Comparison of ENCODE assay signal across 9 cellular contexts in genomic region chr9:86099695-86100364, GRCh38. TPM values are rescaled to one million over a fixed set of nuclear protein-coding genes. Genes with fewer than 3 reads are reported as not detected.
DNase-seq lines count a peak whose midpoint lies in the region; ATAC-seq, FAIRE-seq and TF ChIP-seq lines count a peak whose summit lies in the region.
"Had no signal": no experiment of that assay in that cellular context is flagged by ENCODE, and none has a peak within 500 bp of the region (broad histone marks: within the 10 kb centered on the region; RNA-seq: fewer than 3 reads in every experiment).

No MANE protein-coding gene starts in this region.

- BruUV-seq in HepG2 (replicated peaks; lab: Mats Ljungman, UMichigan) = no TSS peak

- POLR2A ChIA-PET in RWPE1 (lab: Yijun Ruan, JAX; ENCODE audit: low non-redundant PET) (no interaction called here), HepG2 (lab: Yijun Ruan, JAX) (no interaction called here)

- H3K4me1 Mint-ChIP-seq in CD14-positive monocyte = peaks cover 23% of the 10 kb centered on the region

- intact Hi-C loops in CD14-positive monocyte (cut with micrococcal nuclease) = no loop called here
- intact Hi-C loops in HepG2 (cut with micrococcal nuclease; ENCODE audit: unreplicated experiment) = no loop called here

- no peak for TF ChIP-seq RAD21 in HepG2 (CRISPR knock-in tag; IDR thresholded peaks at IDR 0.05)

- peak overlapping the region in 1 of 3 experiments; percentile 55; a peak in 1 of 6 replicates for H3K4me3 ChIP-seq in HepG2 (replicated peaks in 1 of 3; ENCODE audit: insufficient read depth in 1 of 3, low read depth in 2 of 3, low read length in 3 of 3)

- no peak; the same call in 1 of the 3 replicates for ATAC-seq in HepG2
- no peak for ATAC-seq in GM21737 (IDR thresholded peaks at IDR 0.05; ENCODE audit: unreplicated experiment)

- peaks cover 10 to 44% (median 35%) of the 10 kb centered on the region in 3 donors for H3K27me3 Mint-ChIP-seq in CD14-positive monocyte (ENCODE audit: low read depth in 3 of 3)

- H3K9me3 ChIP-seq in HepG2 (ENCODE audit: low read length) = no peaks in the 10 kb centered on the region

- peaks cover 8 to 11% of the 10 kb centered on the region in 2 donors for H3K36me3 Mint-ChIP-seq in CD14-positive monocyte

- no peaks in the 10 kb centered on the region for H3K79me2 ChIP-seq in HepG2 (ENCODE audit: insufficient read depth, low read length)

- H2AFZ ChIP-seq in HepG2 (ENCODE audit: low read length) = no peak overlapping the region

- TF ChIP-seq POLR2A in HepG2 (IDR thresholded peaks at IDR 0.05; ENCODE audit: insufficient read depth in 1 of 2, low read depth in 2 of 2, low read length in 2 of 2) = no peak

- H3K36me3 ChIP-seq in HepG2 (replicated peaks in 1 of 2; ENCODE audit: control insufficient read depth in 1 of 2, insufficient read depth in 2 of 2, low read length in 2 of 2) = no peaks in the 10 kb centered on the region

- peak overlapping the region; percentile 65 for H3K27ac ChIP-seq in RWPE1
- peak overlapping the region; percentile 65 for H3K27ac ChIP-seq in cingulate gyrus (ENCODE audit: low read depth, low read length)
- no peak overlapping the region for H3K27ac ChIP-seq in HepG2 (ENCODE audit: extremely low read length, insufficient read depth, low read length)

- TF ChIP-seq CTCF in CD14-positive monocyte (IDR thresholded peaks at IDR 0.05) (no peak), RWPE1 (conservative IDR thresholded peaks at IDR 0.05; ENCODE audit: low read depth) (no peak), HepG2 (CRISPR knock-in tag; IDR thresholded peaks at IDR 0.05) (no peak)

- DNase-seq in CD14-positive monocyte (ENCODE audit: low spot score) (no peak), HCEC 1CT (peak; percentile 50), RWPE1 (ENCODE audit: low spot score) (peak; percentile 29), HepG2 (ENCODE audit: low spot score) (no peak), cortex of kidney (lab: John Stamatoyannopoulos, UW) (no peak)
- DNase-seq in stimulated activated CD8-positive, alpha-beta memory T cell treated with anti-CD3 and anti-CD28 coated beads, Interleukin-12 subunit alpha, Interleukin-12 subunit beta, amount 100 ng/mL, for 4 hours (ENCODE audit: low read depth) = peak; percentile 2

- WGBS in HepG2 (ENCODE audit: low lambda C conversion rate) = 24% methylated on average over 21 of the region's 47 CpGs

- TF ChIP-seq EP300 in HepG2 (IDR thresholded peaks at IDR 0.05; ENCODE audit: low read depth in 2 of 2, low read length in 2 of 2) (no peak), HepG2 (CRISPR knock-in tag; IDR thresholded peaks at IDR 0.05; ENCODE audit: borderline replicate concordance) (no peak)

- no peak for FAIRE-seq in HepG2 (lab: Jason Lieb, UNC)
- FAIRE-seq: K562 had no signal

- in situ Hi-C loops in HepG2 (cut with HindIII; ENCODE audit: extremely low pct_ligation_motif_present, low pct_unique_long_range_greater_than_20kb) = no loop called here

- H3K9me3 Mint-ChIP-seq in CD14-positive monocyte = peaks cover 0 to 9% (median 0%) of the 10 kb centered on the region in 7 donors

- peak overlapping the region; percentile 53 for H3K4me2 ChIP-seq in HepG2 (ENCODE audit: low read depth, low read length)

- peaks cover 1% of the 10 kb centered on the region for H3K4me1 ChIP-seq in HepG2 (ENCODE audit: insufficient read depth, low read length)

- peak overlapping the region; percentile 95 to 98 for H3K4me3 Mint-ChIP-seq in CD14-positive monocyte

- H3K9ac ChIP-seq in HepG2 (ENCODE audit: insufficient read depth, low read depth, low read length) = no peak overlapping the region

- CTCF ChIA-PET in RWPE1 (lab: Yijun Ruan, JAX) = interaction anchor here (0.6 to 1.6 kb wide), 8 partner anchors 12 to 995 kb away, joined by 3 to 8 read pairs (median 4); no protein-coding TSS in a partner anchor
- CTCF ChIA-PET in HepG2 (lab: Yijun Ruan, JAX; ENCODE audit: low intra/inter-chr PET ratio, low total read pairs) = no interaction called here

- peaks cover 7 to 87% of the 10 kb centered on the region in 2 experiments; a peak in 4 of 5 replicates for H3K27me3 ChIP-seq in HepG2 (ENCODE audit: control insufficient read depth in 1 of 2, insufficient read depth in 2 of 2, low read length in 2 of 2)

- H3K27ac Mint-ChIP-seq in CD14-positive monocyte = peak overlapping the region in 5 of 7 donors; percentile 73 to 85 (median 77)

- peaks cover 14% of the 10 kb centered on the region; the same call in 1 of the 2 replicates for H4K20me1 ChIP-seq in HepG2 (ENCODE audit: insufficient read depth, low read length)

TF ChIP-seq in HepG2, 621 proteins besides CTCF, POLR2A, EP300 and RAD21:
- peak; percentile 64; the same call in 1 of the 2 replicates for TF ChIP-seq CBX2 (IDR thresholded peaks at IDR 0.05; ENCODE audit: low read depth, low read length)
- TF ChIP-seq CBX2 (CRISPR knock-in tag; IDR thresholded peaks at IDR 0.05; ENCODE audit: low read depth) = no peak
- no peak for TF ChIP-seq CBX1 (IDR thresholded peaks at IDR 0.05; ENCODE audit: low read depth)
- no peak for TF ChIP-seq AGO1 (IDR thresholded peaks at IDR 0.05; ENCODE audit: low read depth, low read length, poor library complexity, severe bottlenecking)
- TF ChIP-seq RNF2 (conservative IDR thresholded peaks at IDR 0.05; ENCODE audit: low read depth) = 0 out of 2 replicates have a peak, but pooled peaks have one; percentile 24
- no peak for TF ChIP-seq ZSCAN30 (CRISPR knock-in tag; IDR thresholded peaks at IDR 0.05)
- TF ChIP-seq EZH2 (conservative IDR thresholded peaks at IDR 0.05; ENCODE audit: low read depth, low read length) = peak; percentile 68; the same call in 1 of the 2 replicates
- no peak for TF ChIP-seq CEBPG (CRISPR knock-in tag; IDR thresholded peaks at IDR 0.05)

RNA-seq across cellular contexts. Expression of gene GOLM1, which starts 0.5 kb away (rescaled TPM):
- polyA plus RNA-seq in CD14-positive monocyte = 10 to 100 TPM; 10.4 to 27.5 TPM
- 0.20 and 0.31 TPM in 2 replicates for total RNA-seq in HepG2 (2016; rRNA removed; fragmentation: Illumina TruSeq; extraction: Trizol)
- not detected in 2 replicates for total RNA-seq in HepG2 (2016; cell fraction: cytosol; rRNA removed; fragmentation: Illumina TruSeq; extraction: Trizol; ENCODE audit: low read depth)
- total RNA-seq in HepG2 (2016; cell fraction: insoluble cytoplasmic fraction; rRNA removed; fragmentation: Illumina TruSeq; extraction: Trizol) = 0.18 and 0.22 TPM in 2 replicates
- 0.14 TPM in 1 of 2 replicates, not detected in the other for total RNA-seq in HepG2 (2016; cell fraction: membrane; rRNA removed; fragmentation: Illumina TruSeq; extraction: Trizol)
- 0.25 and 0.28 TPM in 2 replicates for total RNA-seq in HepG2 (2016; cell fraction: nucleus; rRNA removed; fragmentation: Illumina TruSeq; extraction: Trizol)
- 0.30 TPM in 2 replicates for polyA plus RNA-seq in HepG2 (2011; rRNA removed)
- 0.24 TPM in 2 replicates for polyA plus RNA-seq in HepG2 (2011; cell fraction: cytosol; rRNA removed)
- polyA plus RNA-seq in HepG2 (2011; cell fraction: nucleus; rRNA removed) = 0.38 and 0.71 TPM in 2 replicates
- polyA plus RNA-seq in HepG2 (2012) = 2.2 and 2.9 TPM in 2 replicates
- polyA plus RNA-seq in HepG2 (2016; cell fraction: cytosol; fragmentation: Illumina TruSeq; extraction: Trizol; ENCODE audit: low read depth) = not detected in 2 replicates
- polyA plus RNA-seq in HepG2 (2016; cell fraction: insoluble cytoplasmic fraction; fragmentation: Illumina TruSeq; extraction: Trizol; ENCODE audit: low read depth) = 0.13 and 0.36 TPM in 2 replicates
- polyA plus RNA-seq in HepG2 (2016; cell fraction: membrane; fragmentation: Illumina TruSeq; extraction: Trizol; ENCODE audit: low read depth) = 0.15 and 0.21 TPM in 2 replicates
- polyA plus RNA-seq in HepG2 (2016; cell fraction: nucleus; fragmentation: Illumina TruSeq; extraction: Trizol; ENCODE audit: insufficient read depth, low read depth) = 0.81 and 1.0 TPM in 2 replicates
- polyA minus RNA-seq in HepG2 (2011; rRNA and poly(A)+ RNA removed; ENCODE audit: low replicate concordance) = 29.7 TPM in 1 of 2 replicates, not detected in the other
- 0.79 and 1.2 TPM in 2 replicates for polyA minus RNA-seq in HepG2 (2011; cell fraction: cytosol; rRNA and poly(A)+ RNA removed)
- polyA minus RNA-seq in HepG2 (2011; cell fraction: nucleus; rRNA and poly(A)+ RNA removed) = 0.52 and 0.75 TPM in 2 replicates

Comparison
In these comparisons a context has a peak if more than half of its experiments do, and no peak if none do; other contexts are left out.
1. DNase-seq: peak in HCEC 1CT (single experiment), RWPE1 (single experiment) and stimulated activated CD8-positive, alpha-beta memory T cell treated with anti-CD3 and anti-CD28 coated beads, Interleukin-12 subunit alpha, Interleukin-12 subunit beta, amount 100 ng/mL, for 4 hours (single experiment); none in CD14-positive monocyte (single experiment), HepG2 (single experiment) and cortex of kidney (single experiment).